ENCODE assay signal across 17 cellular contexts in the genomic region with DNA sequence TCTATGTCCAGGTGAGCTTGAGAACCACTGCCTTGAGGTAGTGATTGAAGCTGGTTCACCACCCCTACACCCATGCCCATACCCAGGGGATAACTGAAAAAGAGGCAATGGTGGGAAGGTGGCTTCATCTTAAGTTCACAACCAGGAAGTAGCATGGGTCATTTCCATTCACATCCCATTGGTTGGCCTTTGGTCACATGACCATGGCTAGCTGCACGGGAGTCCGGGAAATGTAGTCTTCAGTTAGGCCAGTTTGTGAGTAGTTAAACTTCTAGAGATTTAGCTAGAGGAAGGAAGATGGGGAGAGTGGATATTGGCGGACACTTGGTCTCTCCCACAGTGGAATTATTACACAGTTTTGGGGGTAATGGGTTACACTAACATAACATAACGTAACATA.
DNase-seq lines count a peak whose midpoint lies in the region; ATAC-seq, FAIRE-seq and TF ChIP-seq lines count a peak whose summit lies in the region.
"Had no signal": no experiment of that assay in that cellular context is flagged by ENCODE, and none has a peak within 500 bp of the region (broad histone marks: within the 10 kb centered on the region; RNA-seq: fewer than 3 reads in every experiment).

No MANE protein-coding gene starts in this region.

- RAD21 ChIA-PET in GM12878 (lab: Charles Lee; ENCODE audit: unreplicated experiment): interaction anchor here (1.5 to 1.7 kb wide), 2 partner anchors 337 to 936 kb away, joined by 3 to 4 read pairs; no protein-coding TSS in a partner anchor

- TF ChIP-seq CTCF in GM12878 (IDR thresholded peaks at IDR 0.05 in 2 of 3, conservative IDR thresholded peaks at IDR 0.05 in 1 of 3; ENCODE audit: control insufficient read depth in 2 of 3, extremely low read depth in 1 of 3, insufficient read depth in 1 of 3, low read depth in 3 of 3, low read length in 3 of 3): no peak
- TF ChIP-seq CTCF in foreskin keratinocyte (conservative IDR thresholded peaks at IDR 0.05): no peak
- TF ChIP-seq CTCF in H9 (conservative IDR thresholded peaks at IDR 0.05): no peak

- no peak overlapping the region for H3K4me3 Mint-ChIP-seq in H9

- no peak overlapping the region for H2BK15ac ChIP-seq in H9 (ENCODE audit: low read depth, low read length)

- no peak overlapping the region for H2AK5ac ChIP-seq in H9 (ENCODE audit: insufficient read length, low read length)

- no peak for ATAC-seq in GM12878
- no peak for ATAC-seq in foreskin keratinocyte
- ATAC-seq: pancreas had no signal

- H3T11ph ChIP-seq in H9 (ENCODE audit: low read length): no peak overlapping the region

- POLR2A ChIA-PET in GM12878 (lab: Charles Lee): interaction anchor here (0.6 kb wide), 1 partner anchor 493 kb away, joined by 8 read pairs; no protein-coding TSS in a partner anchor

- H3K18ac ChIP-seq in H9 (ENCODE audit: insufficient read length, low read depth, low read length): no peak overlapping the region

- no peak overlapping the region for H3K27ac Mint-ChIP-seq in H9

- H2BK5ac ChIP-seq in H9 (ENCODE audit: insufficient read length, low read length): no peak overlapping the region

- no peak overlapping the region for H3K56ac ChIP-seq in H9 (ENCODE audit: insufficient read length, low read depth, low read length)

- no peak overlapping the region for H2BK20ac ChIP-seq in H9 (ENCODE audit: low read depth, low read length, poor library complexity, severe bottlenecking)

- H3K27me3 ChIP-seq in BLaER1 (no peaks in the 10 kb centered on the region), GM12878 (replicated peaks in 1 of 2; ENCODE audit: control insufficient read depth in 2 of 2, insufficient read depth in 2 of 2, low read length in 1 of 2) (no peaks in the 10 kb centered on the region), foreskin keratinocyte (peaks cover 2% of the 10 kb centered on the region), H9 (ENCODE audit: insufficient read depth, low read length) (no peaks in the 10 kb centered on the region)
- H3K27me3 ChIP-seq: pancreas, testis had no signal

- no TSS peak for BruUV-seq in GM12878 (replicated peaks; lab: Mats Ljungman, UMichigan)

- no peak overlapping the region for H3K23ac ChIP-seq in H9 (ENCODE audit: insufficient read length, low read depth, low read length)

- H3K36me3 Mint-ChIP-seq in H9 (ENCODE audit: insufficient read depth in 1 of 3, low read depth in 3 of 3): no peaks in the 10 kb centered on the region; a peak in 1 of 7 replicates

- H3K4me1 ChIP-seq in BLaER1: peaks cover 29% of the 10 kb centered on the region
- peaks cover 20% of the 10 kb centered on the region for H3K4me1 ChIP-seq in GM12878 (ENCODE audit: control insufficient read depth, insufficient read depth, low read length)
- no peaks in the 10 kb centered on the region for H3K4me1 ChIP-seq in foreskin keratinocyte
- no peaks in the 10 kb centered on the region for H3K4me1 ChIP-seq in H9 (ENCODE audit: insufficient read depth, low read length)
- H3K4me1 ChIP-seq: pancreas had no signal

- H3K4me3 ChIP-seq in BLaER1 (no peak overlapping the region), GM12878 (no peak overlapping the region)
- H3K4me3 ChIP-seq: esophagus muscularis mucosa, lower lobe of right lung, pancreas, skin epidermis, testis had no signal

- H4K8ac ChIP-seq in H9 (replicated peaks; ENCODE audit: insufficient read length, low read depth, low read length): no peak overlapping the region

- no peak for TF ChIP-seq EP300 in GM12878 (IDR thresholded peaks at IDR 0.05; ENCODE audit: borderline replicate concordance in 1 of 2, control insufficient read depth in 1 of 2, low read depth in 2 of 2, low read length in 2 of 2)

- no peak overlapping the region for H4K5ac ChIP-seq in H9 (ENCODE audit: insufficient read length, low read depth, low read length)

- no peak for TF ChIP-seq RAD21 in GM12878 (IDR thresholded peaks at IDR 0.05; ENCODE audit: insufficient read depth, low read depth, low read length)

- intact Hi-C loops in GM12878 (cut with micrococcal nuclease; ENCODE audit: unreplicated experiment): loop anchor here (2.0 to 10.0 kb wide), 3 partner anchors 327 to 935 kb away; no protein-coding TSS in a partner anchor

- 62% methylated on average over 4 of the region's 4 CpGs for WGBS in GM12878 (ENCODE audit: insufficient coverage, insufficient replicate concordance, low lambda C conversion rate, missing lambda C conversion rate)
- WGBS in H9 (ENCODE audit: extremely low coverage, insufficient read length, low lambda C conversion rate): no CpG with 5 or more reads among the region's 4 CpGs

- CTCF ChIA-PET in GM12878 (lab: Yijun Ruan, JAX): interaction anchor here (1.0 to 4.8 kb wide), 4 partner anchors 11 to 935 kb away, joined by 5 to 60 read pairs (median 8); no protein-coding TSS in a partner anchor

- H4K91ac ChIP-seq in H9 (ENCODE audit: insufficient read length, low read depth, low read length): no peak overlapping the region

- H2AFZ ChIP-seq in GM12878 (ENCODE audit: control insufficient read depth, low read depth, low read length) (no peak overlapping the region), H9 (ENCODE audit: low read length) (no peak overlapping the region)

- no peaks in the 10 kb centered on the region for H3K9me3 ChIP-seq in BLaER1
- no peaks in the 10 kb centered on the region; the same call in 2 of the 3 replicates for H3K9me3 ChIP-seq in GM12878 (replicated peaks; ENCODE audit: control insufficient read depth, insufficient read depth, low read length)
- no peaks in the 10 kb centered on the region for H3K9me3 ChIP-seq in H9 (ENCODE audit: control insufficient read depth, low read depth, low read length)
- H3K9me3 ChIP-seq: esophagus muscularis mucosa, lower lobe of right lung, pancreas, testis had no signal

- TF ChIP-seq POLR2A in GM12892 (IDR thresholded peaks at IDR 0.05; ENCODE audit: low read depth, low read length): no peak
- no peak for TF ChIP-seq POLR2A in GM12878 (IDR thresholded peaks at IDR 0.05; ENCODE audit: low read depth, low read length)

- peaks cover 12 to 18% of the 10 kb centered on the region in 2 experiments; a peak in 3 of 4 replicates for H3K4me1 Mint-ChIP-seq in H9

- H3K79me1 ChIP-seq in H9 (ENCODE audit: insufficient read depth, low read depth, low read length, poor library complexity, severe bottlenecking): no peaks in the 10 kb centered on the region

- no peak overlapping the region for H2BK120ac ChIP-seq in H9 (ENCODE audit: low read depth, low read length, poor library complexity, severe bottlenecking)

- H3K36me3 ChIP-seq in BLaER1: no peaks in the 10 kb centered on the region
- no peaks in the 10 kb centered on the region; a peak in 1 of 4 replicates for H3K36me3 ChIP-seq in GM12878 (ENCODE audit: control insufficient read depth in 2 of 2, insufficient read depth in 2 of 2, low read length in 1 of 2)
- H3K36me3 ChIP-seq: esophagus muscularis mucosa, lower lobe of right lung, pancreas had no signal

- DNase-seq in GM12892 (ENCODE audit: insufficient read length) (no peak), SK-MEL-5 (ENCODE audit: low read depth, low spot score) (peak; percentile 54), GM12878 (ENCODE audit: low read depth, low spot score) (no peak), foreskin keratinocyte (no peak), G401 (ENCODE audit: low spot score) (no peak), H9 (no peak)
- DNase-seq: activated T-cell treated with anti-CD3 and anti-CD28 coated beads, Interleukin-2, amount 50 U/mL, for 48 hours; glutamatergic neuron; lower lobe of right lung; NCI-H1436 treated with DMSO at 0.1 percent for 48 hours; NCI-H345; pancreas; Right ventricle myocardium superior; testis had no signal

- in situ Hi-C loops in SK-MEL-5 (cut with HindIII; ENCODE audit: low pct_unique_long_range_greater_than_20kb, low sequenced_read_pairs): no loop called here
- in situ Hi-C loops in GM12878 (cut with MboI): loop anchor here (5.0 kb wide), 2 partner anchors 327 to 937 kb away; no protein-coding TSS in a partner anchor
- in situ Hi-C loops in G401 (cut with HindIII; ENCODE audit: low sequenced_read_pairs): no loop called here

- H3K23me2 ChIP-seq in H9 (ENCODE audit: insufficient read length, low read depth, low read length, poor library complexity, severe bottlenecking): no peaks in the 10 kb centered on the region

- H3K4ac ChIP-seq in H9 (ENCODE audit: low read depth, low read length): no peak overlapping the region

- H3K27ac ChIP-seq in BLaER1: no peak overlapping the region
- no peak overlapping the region for H3K27ac ChIP-seq in GM12878 (ENCODE audit: control insufficient read depth, insufficient read depth)
- H3K27ac ChIP-seq in foreskin keratinocyte: no peak overlapping the region
- H3K27ac ChIP-seq in H9 (ENCODE audit: insufficient read length, low read depth, low read length): no peak overlapping the region
- H3K27ac ChIP-seq: esophagus muscularis mucosa, lower lobe of right lung, pancreas, skin epidermis, testis had no signal

- SMC1A ChIA-PET in GM12878 (lab: Charles Lee; ENCODE audit: uncharacterized antibody, unreplicated experiment): interaction anchor here (0.5 to 2.3 kb wide), 7 partner anchors 12 to 935 kb away, joined by 3 to 10 read pairs (median 3); no protein-coding TSS in a partner anchor

- no peak overlapping the region for H3K9ac ChIP-seq in BLaER1
- no peak overlapping the region for H3K9ac ChIP-seq in GM12878 (ENCODE audit: control insufficient read depth, insufficient read depth, low read length)
- no peak overlapping the region for H3K9ac ChIP-seq in H9 (ENCODE audit: extremely low read depth, insufficient read length, low read length)

- H3K79me2 ChIP-seq in GM12878 (ENCODE audit: control insufficient read depth, insufficient read depth, low read length) (no peaks in the 10 kb centered on the region), H9 (ENCODE audit: insufficient read depth, low read length) (no peaks in the 10 kb centered on the region)

- no peak overlapping the region for H3K14ac ChIP-seq in H9 (ENCODE audit: insufficient read depth, low read length)

- H3K9me3 Mint-ChIP-seq in H9: no peaks in the 10 kb centered on the region; a peak in 1 of 5 replicates

- H2BK12ac ChIP-seq in H9 (ENCODE audit: insufficient read length, low read depth, low read length): no peak overlapping the region

- FAIRE-seq in GM12892 (lab: Jason Lieb, UNC) (peak; percentile 30), GM12878 (lab: Jason Lieb, UNC) (no peak)
- FAIRE-seq: pancreas had no signal

- H4K20me1 ChIP-seq in BLaER1: no peaks in the 10 kb centered on the region
- no peaks in the 10 kb centered on the region for H4K20me1 ChIP-seq in GM12878 (ENCODE audit: control insufficient read depth, insufficient read depth)
- H4K20me1 ChIP-seq in H9 (ENCODE audit: control insufficient read depth, insufficient read depth, insufficient read length): no peaks in the 10 kb centered on the region

- no peaks in the 10 kb centered on the region; the same call in 1 of the 2 replicates for H3K27me3 Mint-ChIP-seq in H9 (ENCODE audit: low read depth)

- H3K4me2 ChIP-seq in BLaER1: peak overlapping the region; percentile 78
- H3K4me2 ChIP-seq in GM12878 (ENCODE audit: control insufficient read depth, insufficient read depth): peak overlapping the region; percentile 85; the same call in 1 of the 2 replicates
- no peak overlapping the region for H3K4me2 ChIP-seq in H9 (ENCODE audit: insufficient read depth, insufficient read length, low read length)

TF ChIP-seq in GM12878, 131 proteins besides CTCF, POLR2A, EP300 and RAD21 (continues in another document):
- no peak for TF ChIP-seq PML (IDR thresholded peaks at IDR 0.05; ENCODE audit: low read length)
- TF ChIP-seq BACH1 (IDR thresholded peaks at IDR 0.05; ENCODE audit: borderline replicate concordance): no peak
- no peak for TF ChIP-seq LARP7 (IDR thresholded peaks at IDR 0.05)
